ENCODE assay signal across 1 cellular context in genomic region chr1:89836997-89837909, GRCh38.
A peak's percentile ranks its signal among the peaks of the same experiment; 100 is the strongest.
TF ChIP-seq lines count a peak whose summit lies in the region.

No MANE protein-coding gene starts in this region.

TF ChIP-seq in HepG2, 621 proteins besides CTCF, POLR2A, EP300 and RAD21 (continued from another document and continues in another):
- TF ChIP-seq, protein P1, sequence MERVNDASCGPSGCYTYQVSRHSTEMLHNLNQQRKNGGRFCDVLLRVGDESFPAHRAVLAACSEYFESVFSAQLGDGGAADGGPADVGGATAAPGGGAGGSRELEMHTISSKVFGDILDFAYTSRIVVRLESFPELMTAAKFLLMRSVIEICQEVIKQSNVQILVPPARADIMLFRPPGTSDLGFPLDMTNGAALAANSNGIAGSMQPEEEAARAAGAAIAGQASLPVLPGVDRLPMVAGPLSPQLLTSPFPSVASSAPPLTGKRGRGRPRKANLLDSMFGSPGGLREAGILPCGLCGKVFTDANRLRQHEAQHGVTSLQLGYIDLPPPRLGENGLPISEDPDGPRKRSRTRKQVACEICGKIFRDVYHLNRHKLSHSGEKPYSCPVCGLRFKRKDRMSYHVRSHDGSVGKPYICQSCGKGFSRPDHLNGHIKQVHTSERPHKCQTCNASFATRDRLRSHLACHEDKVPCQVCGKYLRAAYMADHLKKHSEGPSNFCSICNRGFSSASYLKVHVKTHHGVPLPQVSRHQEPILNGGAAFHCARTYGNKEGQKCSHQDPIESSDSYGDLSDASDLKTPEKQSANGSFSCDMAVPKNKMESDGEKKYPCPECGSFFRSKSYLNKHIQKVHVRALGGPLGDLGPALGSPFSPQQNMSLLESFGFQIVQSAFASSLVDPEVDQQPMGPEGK (CRISPR knock-in tag; IDR thresholded peaks at IDR 0.05), result no peak
- no peak for TF ChIP-seq MBNL3 (CRISPR knock-in tag; conservative IDR thresholded peaks at IDR 0.05)
- no peak for TF ChIP-seq ZBTB8A (CRISPR knock-in tag; IDR thresholded peaks at IDR 0.05; ENCODE audit: borderline replicate concordance, low read depth)
- TF ChIP-seq ZNF652 (CRISPR knock-in tag; IDR thresholded peaks at IDR 0.05; ENCODE audit: borderline replicate concordance, low read depth), result no peak
- TF ChIP-seq SIN3B (IDR thresholded peaks at IDR 0.05; ENCODE audit: low read length), result no peak
- TF ChIP-seq CCDC6 (CRISPR knock-in tag; IDR thresholded peaks at IDR 0.05), result no peak
- TF ChIP-seq MAFK (conservative IDR thresholded peaks at IDR 0.05 in 1 of 2, IDR thresholded peaks at IDR 0.05 in 1 of 2; ENCODE audit: low read length in 2 of 2), result peak; percentile 46 to 55; a peak in 3 of 4 replicates
- TF ChIP-seq GFI1 (CRISPR knock-in tag; IDR thresholded peaks at IDR 0.05; ENCODE audit: borderline replicate concordance), result peak; percentile 62
- TF ChIP-seq ZBTB38 (CRISPR knock-in tag; IDR thresholded peaks at IDR 0.05), result no peak
- no peak for TF ChIP-seq ZNF318 (CRISPR knock-in tag; IDR thresholded peaks at IDR 0.05)
- TF ChIP-seq, protein P2, sequence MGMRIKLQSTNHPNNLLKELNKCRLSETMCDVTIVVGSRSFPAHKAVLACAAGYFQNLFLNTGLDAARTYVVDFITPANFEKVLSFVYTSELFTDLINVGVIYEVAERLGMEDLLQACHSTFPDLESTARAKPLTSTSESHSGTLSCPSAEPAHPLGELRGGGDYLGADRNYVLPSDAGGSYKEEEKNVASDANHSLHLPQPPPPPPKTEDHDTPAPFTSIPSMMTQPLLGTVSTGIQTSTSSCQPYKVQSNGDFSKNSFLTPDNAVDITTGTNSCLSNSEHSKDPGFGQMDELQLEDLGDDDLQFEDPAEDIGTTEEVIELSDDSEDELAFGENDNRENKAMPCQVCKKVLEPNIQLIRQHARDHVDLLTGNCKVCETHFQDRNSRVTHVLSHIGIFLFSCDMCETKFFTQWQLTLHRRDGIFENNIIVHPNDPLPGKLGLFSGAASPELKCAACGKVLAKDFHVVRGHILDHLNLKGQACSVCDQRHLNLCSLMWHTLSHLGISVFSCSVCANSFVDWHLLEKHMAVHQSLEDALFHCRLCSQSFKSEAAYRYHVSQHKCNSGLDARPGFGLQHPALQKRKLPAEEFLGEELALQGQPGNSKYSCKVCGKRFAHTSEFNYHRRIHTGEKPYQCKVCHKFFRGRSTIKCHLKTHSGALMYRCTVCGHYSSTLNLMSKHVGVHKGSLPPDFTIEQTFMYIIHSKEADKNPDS (CRISPR knock-in tag; IDR thresholded peaks at IDR 0.05), result no peak
- TF ChIP-seq FUBP1 (CRISPR knock-in tag; IDR thresholded peaks at IDR 0.05; ENCODE audit: borderline replicate concordance), result no peak
- no peak for TF ChIP-seq ZNF34 (CRISPR knock-in tag; IDR thresholded peaks at IDR 0.05; ENCODE audit: borderline replicate concordance)
- peak in 1 of 2 experiments; percentile 44; a peak in 1 of 4 replicates for TF ChIP-seq KLF16 (CRISPR knock-in tag; IDR thresholded peaks at IDR 0.05)
- 0 out of 2 replicates have a peak, but pooled peaks have one; percentile 15 for TF ChIP-seq ZNF749 (CRISPR knock-in tag; IDR thresholded peaks at IDR 0.05; ENCODE audit: borderline replicate concordance)
- TF ChIP-seq MTERF4 (CRISPR knock-in tag; IDR thresholded peaks at IDR 0.05), result no peak
- no peak for TF ChIP-seq ZZZ3 (CRISPR knock-in tag; IDR thresholded peaks at IDR 0.05; ENCODE audit: borderline replicate concordance)
- no peak for TF ChIP-seq POLR2AphosphoS2 (IDR thresholded peaks at IDR 0.05; ENCODE audit: low read depth, low read length)
- TF ChIP-seq ASH2L (IDR thresholded peaks at IDR 0.05; ENCODE audit: insufficient read length, low read depth, low read length), result peak; percentile 73
- TF ChIP-seq ATF6 (CRISPR knock-in tag; conservative IDR thresholded peaks at IDR 0.05), result no peak
- no peak for TF ChIP-seq SOX13 (IDR thresholded peaks at IDR 0.05)
- TF ChIP-seq SOX13 (CRISPR knock-in tag; conservative IDR thresholded peaks at IDR 0.05 in 1 of 2, IDR thresholded peaks at IDR 0.05 in 1 of 2), result peak in 1 of 2 experiments; percentile 69; a peak in 2 of 4 replicates
- TF ChIP-seq ZNF431 (CRISPR knock-in tag; IDR thresholded peaks at IDR 0.05; ENCODE audit: borderline replicate concordance, low read depth), result no peak
- TF ChIP-seq SMARCC2 (IDR thresholded peaks at IDR 0.05), result no peak
- peak; percentile 42 for TF ChIP-seq CEBPG (CRISPR knock-in tag; IDR thresholded peaks at IDR 0.05)
- TF ChIP-seq, protein P3, sequence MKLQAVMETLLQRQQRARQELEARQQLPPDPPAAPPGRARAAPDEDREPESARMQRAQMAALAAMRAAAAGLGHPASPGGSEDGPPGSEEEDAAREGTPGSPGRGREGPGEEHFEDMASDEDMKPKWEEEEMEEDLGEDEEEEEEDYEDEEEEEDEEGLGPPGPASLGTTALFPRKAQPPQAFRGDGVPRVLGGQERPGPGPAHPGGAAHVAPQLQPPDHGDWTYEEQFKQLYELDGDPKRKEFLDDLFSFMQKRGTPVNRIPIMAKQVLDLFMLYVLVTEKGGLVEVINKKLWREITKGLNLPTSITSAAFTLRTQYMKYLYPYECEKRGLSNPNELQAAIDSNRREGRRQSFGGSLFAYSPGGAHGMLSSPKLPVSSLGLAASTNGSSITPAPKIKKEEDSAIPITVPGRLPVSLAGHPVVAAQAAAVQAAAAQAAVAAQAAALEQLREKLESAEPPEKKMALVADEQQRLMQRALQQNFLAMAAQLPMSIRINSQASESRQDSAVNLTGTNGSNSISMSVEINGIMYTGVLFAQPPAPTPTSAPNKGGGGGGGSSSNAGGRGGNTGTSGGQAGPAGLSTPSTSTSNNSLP (IDR thresholded peaks at IDR 0.05; ENCODE audit: low read depth, low read length), result peak; percentile 81
- no peak for TF ChIP-seq SMYD3 (CRISPR knock-in tag; IDR thresholded peaks at IDR 0.05)
- TF ChIP-seq AGO2 (optimal IDR thresholded peaks at IDR 0.05; ENCODE audit: low read depth, low read length), result no peak
- TF ChIP-seq ZNF709 (CRISPR knock-in tag; IDR thresholded peaks at IDR 0.05), result no peak
- peak; percentile 71; the same call in 1 of the 2 replicates for TF ChIP-seq MIER3 (CRISPR knock-in tag; IDR thresholded peaks at IDR 0.05; ENCODE audit: borderline replicate concordance)
- TF ChIP-seq, protein P4, sequence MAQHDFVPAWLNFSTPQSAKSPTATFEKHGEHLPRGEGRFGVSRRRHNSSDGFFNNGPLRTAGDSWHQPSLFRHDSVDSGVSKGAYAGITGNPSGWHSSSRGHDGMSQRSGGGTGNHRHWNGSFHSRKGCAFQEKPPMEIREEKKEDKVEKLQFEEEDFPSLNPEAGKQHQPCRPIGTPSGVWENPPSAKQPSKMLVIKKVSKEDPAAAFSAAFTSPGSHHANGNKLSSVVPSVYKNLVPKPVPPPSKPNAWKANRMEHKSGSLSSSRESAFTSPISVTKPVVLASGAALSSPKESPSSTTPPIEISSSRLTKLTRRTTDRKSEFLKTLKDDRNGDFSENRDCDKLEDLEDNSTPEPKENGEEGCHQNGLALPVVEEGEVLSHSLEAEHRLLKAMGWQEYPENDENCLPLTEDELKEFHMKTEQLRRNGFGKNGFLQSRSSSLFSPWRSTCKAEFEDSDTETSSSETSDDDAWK (CRISPR knock-in tag; IDR thresholded peaks at IDR 0.05), result no peak
- no peak for TF ChIP-seq ZFP90 (CRISPR knock-in tag; IDR thresholded peaks at IDR 0.05; ENCODE audit: borderline replicate concordance)
- no peak for TF ChIP-seq U2AF1 (optimal IDR thresholded peaks at IDR 0.05; ENCODE audit: low read depth, low read length)
- TF ChIP-seq AKAP8 (CRISPR knock-in tag; IDR thresholded peaks at IDR 0.05), result no peak
- no peak for TF ChIP-seq PHF5A (CRISPR knock-in tag; IDR thresholded peaks at IDR 0.05; ENCODE audit: low read depth, unreplicated experiment)
- TF ChIP-seq ZSCAN30 (CRISPR knock-in tag; IDR thresholded peaks at IDR 0.05), result no peak
